ENCODE assay signal across 20 cellular contexts in genomic region chr2:239156516-239157265, GRCh38.
DNase-seq lines count a peak whose midpoint lies in the region; ATAC-seq, FAIRE-seq and TF ChIP-seq lines count a peak whose summit lies in the region.
"Had no signal": no experiment of that assay in that cellular context is flagged by ENCODE, and none has a peak within 500 bp of the region (broad histone marks: within the 10 kb centered on the region; RNA-seq: fewer than 3 reads in every experiment).

No MANE protein-coding gene starts in this region.

- peak overlapping the region; percentile 91 for H3K4me2 ChIP-seq in BLaER1

- ATAC-seq in HG03135 (IDR thresholded peaks at IDR 0.05; ENCODE audit: unreplicated experiment) (no peak), HG03520 (IDR thresholded peaks at IDR 0.05; ENCODE audit: unreplicated experiment) (no peak)
- ATAC-seq: K562; Panc1; stimulated activated effector memory CD8-positive, alpha-beta T cell treated with anti-CD3 and anti-CD28 coated beads, Interleukin-12 subunit alpha, Interleukin-12 subunit beta, amount 100 ng/mL, for 72 hours had no signal

- H3K27me3 Mint-ChIP-seq in progenitor cell of endocrine pancreas = no peaks in the 10 kb centered on the region
- H3K27me3 Mint-ChIP-seq: activated naive CD8-positive, alpha-beta T cell had no signal

- H3K9me3 ChIP-seq in BLaER1 (no peaks in the 10 kb centered on the region), kidney (ENCODE audit: control insufficient read depth in 1 of 2, low read length in 2 of 2) (no peaks in the 10 kb centered on the region)
- H3K9me3 ChIP-seq: Caco-2 had no signal

- H3K27ac ChIP-seq in BLaER1 = peak overlapping the region; percentile 54
- no peak overlapping the region for H3K27ac ChIP-seq in kidney (ENCODE audit: low read depth in 2 of 2, low read length in 2 of 2)
- H3K27ac ChIP-seq: WERI-Rb-1 had no signal

- peaks cover 17% of the 10 kb centered on the region for H3K36me3 Mint-ChIP-seq in progenitor cell of endocrine pancreas (ENCODE audit: insufficient read depth)

- H3K9ac ChIP-seq in BLaER1 (peak overlapping the region; percentile 49; the same call in 1 of the 2 replicates), kidney (ENCODE audit: low read length in 2 of 2) (no peak overlapping the region)

- H3K27me3 ChIP-seq in BLaER1 = no peaks in the 10 kb centered on the region

- peaks cover 43% of the 10 kb centered on the region for H3K36me3 ChIP-seq in BLaER1
- H3K36me3 ChIP-seq in kidney (ENCODE audit: control insufficient read depth in 1 of 2, insufficient read depth in 2 of 2, low read length in 2 of 2) = peaks cover 5 to 14% of the 10 kb centered on the region in 2 donors
- H3K36me3 ChIP-seq: WERI-Rb-1 had no signal

- DNase-seq in NCI-H69 (lab: John Stamatoyannopoulos, UW) (peak; percentile 54), kidney (peak; percentile 42), progenitor cell of endocrine pancreas (ENCODE audit: low spot score, unreplicated experiment) (no peak), cerebellar nuclear complex (lab: John Stamatoyannopoulos, UW) (no peak), NCI-H1436 treated with DMSO at 0.1 percent for 48 hours (lab: John Stamatoyannopoulos, UW) (no peak)
- DNase-seq: activated CD4-positive, alpha-beta T cell treated with anti-CD3 and anti-CD28 coated beads, Interleukin-2, amount 50 U/mL, for 4 hours; Caco-2; NCI-H1694 treated with DMSO at 0.1 percent for 48 hours; NCI-H226; WERI-Rb-1 had no signal

- FAIRE-seq in kidney (lab: Jason Lieb, UNC) = no peak
- FAIRE-seq: colon, endometrium, K562 had no signal

- H3K4me3 Mint-ChIP-seq in progenitor cell of endocrine pancreas (ENCODE audit: low read depth) = no peak overlapping the region
- H3K4me3 Mint-ChIP-seq: activated naive CD8-positive, alpha-beta T cell; stimulated activated effector memory CD8-positive, alpha-beta T cell treated with anti-CD3 and anti-CD28 coated beads, Interleukin-12 subunit alpha, Interleukin-12 subunit beta, amount 100 ng/mL, for 72 hours had no signal

- H3K9me3 Mint-ChIP-seq in progenitor cell of endocrine pancreas (ENCODE audit: low read depth) = no peaks in the 10 kb centered on the region

- peak overlapping the region; percentile 24 for H3K27ac Mint-ChIP-seq in progenitor cell of endocrine pancreas
- H3K27ac Mint-ChIP-seq: activated naive CD8-positive, alpha-beta T cell; stimulated activated effector memory CD8-positive, alpha-beta T cell treated with anti-CD3 and anti-CD28 coated beads, Interleukin-12 subunit alpha, Interleukin-12 subunit beta, amount 100 ng/mL, for 72 hours had no signal

- H3K4me1 ChIP-seq in BLaER1 = peaks cover 77% of the 10 kb centered on the region
- no peaks in the 10 kb centered on the region for H3K4me1 ChIP-seq in kidney (ENCODE audit: control insufficient read depth in 1 of 2, insufficient read depth in 1 of 2, low read depth in 1 of 2, low read length in 2 of 2)
- H3K4me1 ChIP-seq: Caco-2 had no signal

- peak overlapping the region; percentile 20; the same call in 1 of the 2 replicates for H3K4me3 ChIP-seq in BLaER1
- H3K4me3 ChIP-seq in kidney (ENCODE audit: low read length in 2 of 2) = no peak overlapping the region
- H3K4me3 ChIP-seq: K562, lung had no signal

- peaks cover 9% of the 10 kb centered on the region; the same call in 1 of the 2 replicates for H4K20me1 ChIP-seq in BLaER1

- TF ChIP-seq CTCF in kidney (IDR thresholded peaks at IDR 0.05; ENCODE audit: borderline replicate concordance, extremely low read depth, insufficient read depth) (no peak), progenitor cell of endocrine pancreas (IDR thresholded peaks at IDR 0.05; ENCODE audit: unreplicated experiment) (no peak)

- intact Hi-C loops in kidney (cut with DNase I) = no loop called here

- H3K4me1 Mint-ChIP-seq in progenitor cell of endocrine pancreas (ENCODE audit: low read depth) = no peaks in the 10 kb centered on the region

Comparison
In these comparisons a context has a peak if more than half of its experiments do, and no peak if none do; other contexts are left out.
1. DNase-seq: peak in NCI-H69 (single experiment) and kidney (single experiment); none in progenitor cell of endocrine pancreas (single experiment), cerebellar nuclear complex (0 of 2) and NCI-H1436 treated with DMSO at 0.1 percent for 48 hours (single experiment).